Comparison of ENCODE assay signal across 8 cellular contexts in the genomic region with DNA sequence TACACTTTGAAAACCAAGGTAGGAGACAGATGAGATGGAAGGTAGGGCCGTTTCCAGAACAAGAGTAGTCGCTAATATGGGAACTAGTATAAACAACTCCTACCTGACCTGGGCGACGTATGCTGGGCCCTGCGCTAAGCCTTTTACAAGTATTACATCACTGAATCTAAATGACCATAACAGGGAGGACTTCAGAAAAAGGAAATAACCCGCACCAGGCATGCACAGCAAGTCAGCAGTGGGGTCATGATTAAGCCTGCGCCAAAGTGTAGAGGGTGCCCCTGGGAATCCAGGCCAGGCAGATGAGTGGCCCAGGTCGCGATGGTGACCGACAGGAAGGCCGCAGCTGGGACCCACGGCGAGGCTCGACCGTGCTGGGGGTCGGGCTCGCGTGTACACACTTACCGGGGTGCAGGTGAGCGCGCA. TPM values are rescaled to one million over a fixed set of nuclear protein-coding genes. Genes with fewer than 3 reads are reported as not detected.
DNase-seq lines count a peak whose midpoint lies in the region; ATAC-seq lines count a peak whose summit lies in the region.

No MANE protein-coding gene starts in this region.

- CTCF ChIA-PET in CD4-positive, alpha-beta memory T cell (lab: Charles Lee; ENCODE audit: partially characterized antibody): interaction anchor here (1.4 to 4.2 kb wide), 4 partner anchors 14 to 131 kb away, joined by 3 to 12 read pairs (median 7); partner anchors contain the start of gene GMIP
- CTCF ChIA-PET in activated CD8-positive, alpha-beta T cell treated with anti-CD3 and anti-CD28 coated beads, Interleukin-2, amount 10 ng/mL, durations not matched to agents 7 days and 5 days (lab: Charles Lee): interaction anchor here (1.3 to 2.5 kb wide), 2 partner anchors 19 to 131 kb away, joined by 3 to 17 read pairs; partner anchors contain the start of gene GMIP

- peaks cover 0 to 5% (median 0%) of the 10 kb centered on the region in 8 donors for H3K9me3 Mint-ChIP-seq in CD4-positive, alpha-beta memory T cell
- H3K9me3 Mint-ChIP-seq in activated CD8-positive, alpha-beta T cell treated with anti-CD3 and anti-CD28 coated beads, Interleukin-2, amount 10 ng/mL, durations not matched to agents 7 days and 5 days (ENCODE audit: insufficient read depth): peaks cover 6% of the 10 kb centered on the region

- peaks cover 24% of the 10 kb centered on the region for H3K36me3 ChIP-seq in CD4-positive, alpha-beta memory T cell (ENCODE audit: insufficient read depth, low read length)
- H3K36me3 ChIP-seq in stomach smooth muscle (ENCODE audit: control insufficient read depth in 2 of 2, insufficient read depth in 2 of 2, low read length in 2 of 2): peaks cover 8 to 15% of the 10 kb centered on the region in 2 donors

- peak overlapping the region; percentile 89 for H3K27ac ChIP-seq in CD4-positive, alpha-beta memory T cell (ENCODE audit: low read depth, low read length)
- peak overlapping the region; percentile 70 for H3K27ac ChIP-seq in stomach smooth muscle (ENCODE audit: low read length)

- no peak for DNase-seq in CD4-positive, alpha-beta memory T cell
- peak; percentile 35 for DNase-seq in activated CD8-positive, alpha-beta T cell treated with anti-CD3 and anti-CD28 coated beads, Interleukin-2, amount 10 ng/mL, durations not matched to agents 7 days and 5 days
- no peak for DNase-seq in NCI-H524 (lab: John Stamatoyannopoulos, UW)
- no peak for DNase-seq in NCI-H1436 (lab: John Stamatoyannopoulos, UW)
- no peak for DNase-seq in HuH-7.5 (ENCODE audit: low spot score)

- peak overlapping the region; percentile 78 to 89 for H3K4me3 ChIP-seq in CD4-positive, alpha-beta memory T cell (ENCODE audit: low read length in 2 of 2)
- peak overlapping the region; percentile 95 for H3K4me3 ChIP-seq in iPS-18c (ENCODE audit: insufficient read depth, low read depth, low read length)
- H3K4me3 ChIP-seq in stomach smooth muscle (ENCODE audit: low read length in 2 of 2): peak overlapping the region; percentile 96 to 98

- peak overlapping the region; percentile 91 to 99 (median 95) for H3K27ac Mint-ChIP-seq in CD4-positive, alpha-beta memory T cell
- peak overlapping the region; percentile 98 for H3K27ac Mint-ChIP-seq in activated CD8-positive, alpha-beta T cell treated with anti-CD3 and anti-CD28 coated beads, Interleukin-2, amount 10 ng/mL, durations not matched to agents 7 days and 5 days

- no peaks in the 10 kb centered on the region for H3K27me3 ChIP-seq in CD4-positive, alpha-beta memory T cell (ENCODE audit: insufficient read depth, low read length)
- H3K27me3 ChIP-seq in stomach smooth muscle (ENCODE audit: control insufficient read depth in 1 of 2, insufficient read depth in 2 of 2, low read length in 2 of 2): no peaks in the 10 kb centered on the region

- H3K4me3 Mint-ChIP-seq in CD4-positive, alpha-beta memory T cell: peak overlapping the region; percentile 89 to 96 (median 92)
- peak overlapping the region; percentile 93 for H3K4me3 Mint-ChIP-seq in activated CD8-positive, alpha-beta T cell treated with anti-CD3 and anti-CD28 coated beads, Interleukin-2, amount 10 ng/mL, durations not matched to agents 7 days and 5 days

- H3K36me3 Mint-ChIP-seq in CD4-positive, alpha-beta memory T cell: peaks cover 14 to 40% of the 10 kb centered on the region in 2 donors
- peaks cover 48% of the 10 kb centered on the region for H3K36me3 Mint-ChIP-seq in activated CD8-positive, alpha-beta T cell treated with anti-CD3 and anti-CD28 coated beads, Interleukin-2, amount 10 ng/mL, durations not matched to agents 7 days and 5 days (ENCODE audit: low read depth)

- peak; percentile 4 for ATAC-seq in HG02973 (IDR thresholded peaks at IDR 0.05; ENCODE audit: unreplicated experiment)
- ATAC-seq in activated CD8-positive, alpha-beta T cell treated with anti-CD3 and anti-CD28 coated beads, Interleukin-2, amount 10 ng/mL, durations not matched to agents 7 days and 5 days: no peak

- H3K4me1 ChIP-seq in CD4-positive, alpha-beta memory T cell (ENCODE audit: insufficient read depth, low read length): peaks cover 56% of the 10 kb centered on the region
- H3K4me1 ChIP-seq in stomach smooth muscle (ENCODE audit: control insufficient read depth, insufficient read depth, low read length): peaks cover 17% of the 10 kb centered on the region

- no peaks in the 10 kb centered on the region for H3K27me3 Mint-ChIP-seq in CD4-positive, alpha-beta memory T cell
- H3K27me3 Mint-ChIP-seq in activated CD8-positive, alpha-beta T cell treated with anti-CD3 and anti-CD28 coated beads, Interleukin-2, amount 10 ng/mL, durations not matched to agents 7 days and 5 days (ENCODE audit: low read depth): no peaks in the 10 kb centered on the region

- H3K9ac ChIP-seq in stomach smooth muscle (ENCODE audit: low read length in 2 of 2): peak overlapping the region; percentile 87 to 88

- H3K4me1 Mint-ChIP-seq in CD4-positive, alpha-beta memory T cell: peaks cover 25 to 51% (median 35%) of the 10 kb centered on the region in 4 donors
- peaks cover 28% of the 10 kb centered on the region for H3K4me1 Mint-ChIP-seq in activated CD8-positive, alpha-beta T cell treated with anti-CD3 and anti-CD28 coated beads, Interleukin-2, amount 10 ng/mL, durations not matched to agents 7 days and 5 days (ENCODE audit: low read depth)

- no peaks in the 10 kb centered on the region for H3K9me3 ChIP-seq in CD4-positive, alpha-beta memory T cell (ENCODE audit: control insufficient read depth in 1 of 2, low read length in 2 of 2)
- peaks cover 2% of the 10 kb centered on the region for H3K9me3 ChIP-seq in iPS-18c (ENCODE audit: control insufficient read depth, insufficient read depth, low read length)
- H3K9me3 ChIP-seq in stomach smooth muscle (ENCODE audit: control insufficient read depth in 2 of 2, low read length in 2 of 2): no peaks in the 10 kb centered on the region

- POLR2A ChIA-PET in CD4-positive, alpha-beta memory T cell (lab: Charles Lee; ENCODE audit: partially characterized antibody): interaction anchor here (0.6 to 8.2 kb wide), 29 partner anchors 12 to 389 kb away, joined by 3 to 135 read pairs (median 6); partner anchors contain the start of genes GMIP, LPAR2, NDUFA13 and PBX4
- POLR2A ChIA-PET in activated CD8-positive, alpha-beta T cell treated with anti-CD3 and anti-CD28 coated beads, Interleukin-2, amount 10 ng/mL, durations not matched to agents 7 days and 5 days (lab: Charles Lee): interaction anchor here (0.6 to 3.8 kb wide), 13 partner anchors 9 to 238 kb away, joined by 3 to 19 read pairs (median 8); partner anchors contain the start of genes NDUFA13, TSSK6, ZNF253 and ZNF506

- intact Hi-C loops in CD4-positive, alpha-beta memory T cell (cut with micrococcal nuclease): loop anchor here (1.0 to 10.0 kb wide), 8 partner anchors 20 to 470 kb away; partner anchors contain the start of genes BORCS8, GATAD2A, GMIP and LPAR2

RNA-seq across cellular contexts. Expression of gene ATP13A1, which starts 0.6 kb away (rescaled TPM):
- total RNA-seq in CD4-positive, alpha-beta memory T cell: 100 to 1,000 TPM; 137 to 139 TPM
- polyA plus RNA-seq in CD4-positive, alpha-beta memory T cell: 10 to 100 TPM; 21.3 to 54.7 TPM
- total RNA-seq in activated CD8-positive, alpha-beta T cell treated with anti-CD3 and anti-CD28 coated beads, Interleukin-2, amount 10 ng/mL, durations not matched to agents 7 days and 5 days: 10 to 100 TPM; 78.6 to 78.8 TPM

RNA-seq across cellular contexts. Expression of gene ZNF101, which starts 5.8 kb away (rescaled TPM):
- 100 to 1,000 TPM; 152 to 156 TPM for total RNA-seq in CD4-positive, alpha-beta memory T cell
- polyA plus RNA-seq in CD4-positive, alpha-beta memory T cell: 100 to 1,000 TPM in 1 of 2 donors, 10 to 100 TPM in 1; 97.3 to 113 TPM
- 10 to 100 TPM; 74.2 to 87.8 TPM for total RNA-seq in activated CD8-positive, alpha-beta T cell treated with anti-CD3 and anti-CD28 coated beads, Interleukin-2, amount 10 ng/mL, durations not matched to agents 7 days and 5 days

RNA-seq across cellular contexts. Expression of gene GMIP, which starts 19.4 kb away (rescaled TPM):
- total RNA-seq in CD4-positive, alpha-beta memory T cell: 100 to 1,000 TPM; 101 to 105 TPM
- 10 to 100 TPM; 28.4 to 49.7 TPM for polyA plus RNA-seq in CD4-positive, alpha-beta memory T cell
- total RNA-seq in activated CD8-positive, alpha-beta T cell treated with anti-CD3 and anti-CD28 coated beads, Interleukin-2, amount 10 ng/mL, durations not matched to agents 7 days and 5 days: 100 to 1,000 TPM in 1 of 2 experiments, 10 to 100 TPM in 1; 96.7 to 104 TPM

RNA-seq across cellular contexts. Expression of gene LPAR2, which starts 34.9 kb away (rescaled TPM):
- total RNA-seq in CD4-positive, alpha-beta memory T cell: 10 to 100 TPM; 70.7 to 72.4 TPM
- 10 to 100 TPM; 27.2 to 37.7 TPM for polyA plus RNA-seq in CD4-positive, alpha-beta memory T cell
- 10 to 100 TPM; 44.8 to 50.8 TPM for total RNA-seq in activated CD8-positive, alpha-beta T cell treated with anti-CD3 and anti-CD28 coated beads, Interleukin-2, amount 10 ng/mL, durations not matched to agents 7 days and 5 days

RNA-seq across cellular contexts. Expression of gene PBX4, which starts 44.4 kb away (rescaled TPM):
- total RNA-seq in CD4-positive, alpha-beta memory T cell: 10 to 100 TPM; 46.5 to 56.3 TPM
- 10 to 100 TPM in 1 of 2 donors, 1 to 10 TPM in 1; 3.9 to 11.8 TPM for polyA plus RNA-seq in CD4-positive, alpha-beta memory T cell
- total RNA-seq in activated CD8-positive, alpha-beta T cell treated with anti-CD3 and anti-CD28 coated beads, Interleukin-2, amount 10 ng/mL, durations not matched to agents 7 days and 5 days: 10 to 100 TPM; 33.8 to 34.1 TPM
